In genomic region chr3:6568999-6569493, GRCh38 we compare ENCODE assay signal across 38 cellular contexts.
"Had no signal": no experiment of that assay in that cellular context is flagged by ENCODE, and none has a peak within 500 bp of the region (broad histone marks: within the 10 kb centered on the region; RNA-seq: fewer than 3 reads in every experiment).

No MANE protein-coding gene starts in this region.

- FAIRE-seq: bronchial epithelial cell, TTC549 had no signal

- DNase-seq: activated B cell treated with CpG ODN at 0.5 μM for 24 hours; activated CD4-positive, alpha-beta memory T cell treated with anti-CD3 and anti-CD28 coated beads for 36 hours; activated CD4-positive, alpha-beta T cell treated with anti-CD3 and anti-CD28 coated beads for 4 hours; activated CD4-positive, alpha-beta T cell treated with anti-CD3 and anti-CD28 coated beads, Interleukin-2, amount 10 ng/mL, durations not matched to agents 24 days and 14 days; activated CD4-positive, alpha-beta T cell treated with anti-CD3 and anti-CD28 coated beads, Interleukin-2, amount 50 U/mL, for 1 hour; activated CD4-positive, alpha-beta T cell treated with anti-CD3 and anti-CD28 coated beads, Interleukin-2, amount 50 U/mL, for 4 hours; activated CD4-positive, CD25-positive, alpha-beta regulatory T cell treated with anti-CD3 and anti-CD28 coated beads, Interleukin-2, amount 50 U/mL, for 72 hours; activated CD8-positive, alpha-beta memory T cell treated with anti-CD3 and anti-CD28 coated beads for 24 hours; activated CD8-positive, alpha-beta memory T cell treated with anti-CD3 and anti-CD28 coated beads, Interleukin-2, amount 10 ng/mL, durations not matched to agents 7 days and 5 days; activated CD8-positive, alpha-beta memory T cell treated with anti-CD3 and anti-CD28 coated beads, Interleukin-2, amount 50 U/mL, for 48 hours; activated CD8-positive, alpha-beta T cell treated with anti-CD3 and anti-CD28 coated beads, Interleukin-2, amount 10 ng/mL, durations not matched to agents 7 days and 5 days; activated effector memory CD4-positive, alpha-beta T cell treated with Interleukin-2 at 50 U/mL for 16 hours; activated gamma-delta T cell; activated naive CD4-positive, alpha-beta T cell treated with anti-CD3 and anti-CD28 coated beads, Interleukin-2, amount 10 ng/mL, durations not matched to agents 7 days and 5 days; activated naive CD4-positive, alpha-beta T cell treated with Interleukin-2 at 50 U/mL for 16 hours; activated naive CD8-positive, alpha-beta T cell treated with anti-CD3 and anti-CD28 coated beads, Interleukin-2, amount 10 ng/mL, durations not matched to agents 7 days and 5 days; activated naive CD8-positive, alpha-beta T cell treated with anti-CD3 and anti-CD28 coated beads, Interleukin-2, amount 50 U/mL, for 24 hours; activated T-cell treated with anti-CD3 and anti-CD28 coated beads, Interleukin-2, amount 50 U/mL, for 24 hours; activated T-cell treated with anti-CD3 and anti-CD28 coated beads, Interleukin-2, amount 50 U/mL, for 48 hours; amygdala; anterior cingulate cortex; caudate nucleus; cerebellar nuclear complex; T-helper 1 cell; T-helper 2 cell; T-helper 9 cell had no signal

- H3K4me3 Mint-ChIP-seq: activated B cell treated with CpG ODN at 0.5 μM for 24 hours; activated CD4-positive, alpha-beta memory T cell treated with anti-CD3 and anti-CD28 coated beads for 36 hours; activated CD4-positive, alpha-beta T cell treated with anti-CD3 and anti-CD28 coated beads, Interleukin-2, amount 10 ng/mL, durations not matched to agents 24 days and 14 days; activated CD8-positive, alpha-beta memory T cell treated with anti-CD3 and anti-CD28 coated beads, Interleukin-2, amount 10 ng/mL, durations not matched to agents 7 days and 5 days; activated CD8-positive, alpha-beta T cell treated with anti-CD3 and anti-CD28 coated beads, Interleukin-2, amount 10 ng/mL, durations not matched to agents 7 days and 5 days; activated naive CD4-positive, alpha-beta T cell treated with anti-CD3 and anti-CD28 coated beads, Interleukin-2, amount 10 ng/mL, durations not matched to agents 7 days and 5 days; activated naive CD4-positive, alpha-beta T cell treated with anti-CD3 and anti-CD28 coated beads, Interleukin-2, amount 50 U/mL, for 24 hours; activated naive CD8-positive, alpha-beta T cell; activated naive CD8-positive, alpha-beta T cell treated with anti-CD3 and anti-CD28 coated beads, Interleukin-2, amount 10 ng/mL, durations not matched to agents 7 days and 5 days; activated naive CD8-positive, alpha-beta T cell treated with anti-CD3 and anti-CD28 coated beads, Interleukin-2, amount 50 U/mL, for 24 hours; activated T-cell treated with anti-CD3 and anti-CD28 coated beads, Interleukin-2, amount 50 U/mL, for 24 hours; brain; central memory CD8-positive, alpha-beta T cell; T-helper 1 cell treated with Interleukin-12 subunit alpha and Interleukin-12 subunit beta and Interleukin-4 antibody, amounts not matched to agents 30 μg/mL and 1 μg/mL, for 36 hours; T-helper 2 cell treated with Interferon-gamma antibody and Interleukin-4, amounts not matched to agents 5 μg/mL and 100 μg/mL, for 36 hours had no signal

- H3K4me3 ChIP-seq: ascending aorta, cardiac muscle cell had no signal

- H3K9me3 ChIP-seq: ascending aorta had no signal

- H3K9me3 Mint-ChIP-seq: activated CD4-positive, alpha-beta T cell treated with anti-CD3 and anti-CD28 coated beads, Interleukin-2, amount 10 ng/mL, durations not matched to agents 24 days and 14 days; activated naive CD4-positive, alpha-beta T cell treated with anti-CD3 and anti-CD28 coated beads, Interleukin-2, amount 50 U/mL, for 24 hours had no signal

- H3K27ac Mint-ChIP-seq: activated B cell treated with CpG ODN at 0.5 μM for 24 hours; activated CD4-positive, alpha-beta memory T cell treated with anti-CD3 and anti-CD28 coated beads for 36 hours; activated CD4-positive, alpha-beta T cell treated with anti-CD3 and anti-CD28 coated beads, Interleukin-2, amount 10 ng/mL, durations not matched to agents 24 days and 14 days; activated CD8-positive, alpha-beta memory T cell treated with anti-CD3 and anti-CD28 coated beads, Interleukin-2, amount 10 ng/mL, durations not matched to agents 7 days and 5 days; activated CD8-positive, alpha-beta T cell treated with anti-CD3 and anti-CD28 coated beads, Interleukin-2, amount 10 ng/mL, durations not matched to agents 7 days and 5 days; activated naive CD4-positive, alpha-beta T cell treated with anti-CD3 and anti-CD28 coated beads, Interleukin-2, amount 10 ng/mL, durations not matched to agents 7 days and 5 days; activated naive CD4-positive, alpha-beta T cell treated with anti-CD3 and anti-CD28 coated beads, Interleukin-2, amount 50 U/mL, for 24 hours; activated naive CD8-positive, alpha-beta T cell; activated naive CD8-positive, alpha-beta T cell treated with anti-CD3 and anti-CD28 coated beads, Interleukin-2, amount 10 ng/mL, durations not matched to agents 7 days and 5 days; activated naive CD8-positive, alpha-beta T cell treated with anti-CD3 and anti-CD28 coated beads, Interleukin-2, amount 50 U/mL, for 24 hours; activated T-cell treated with anti-CD3 and anti-CD28 coated beads, Interleukin-2, amount 50 U/mL, for 24 hours; activated T-helper 2 cell treated with anti-CD3 and anti-CD28 coated beads, Interferon-gamma antibody, Interleukin-2, Interleukin-4, amounts not matched to agents 10 μg/mL and 5 μg/mL and 100 μg/mL, durations not matched to agents 14 hours and 24 hours and 36 hours; brain; T-helper 1 cell treated with Interleukin-12 subunit alpha and Interleukin-12 subunit beta and Interleukin-4 antibody, amounts not matched to agents 30 μg/mL and 1 μg/mL, for 36 hours; T-helper 2 cell treated with Interferon-gamma antibody and Interleukin-4, amounts not matched to agents 5 μg/mL and 100 μg/mL, for 36 hours had no signal

- H3K4me1 ChIP-seq: ascending aorta had no signal

- ATAC-seq: activated CD8-positive, alpha-beta memory T cell treated with anti-CD3 and anti-CD28 coated beads, Interleukin-2, amount 10 ng/mL, durations not matched to agents 7 days and 5 days; activated CD8-positive, alpha-beta T cell treated with anti-CD3 and anti-CD28 coated beads, Interleukin-2, amount 10 ng/mL, durations not matched to agents 7 days and 5 days; activated naive CD8-positive, alpha-beta T cell treated with anti-CD3 and anti-CD28 coated beads, Interleukin-2, amount 50 U/mL, for 24 hours had no signal

- H3K27me3 Mint-ChIP-seq: activated B cell treated with CpG ODN at 0.5 μM for 24 hours; activated CD4-positive, alpha-beta memory T cell treated with anti-CD3 and anti-CD28 coated beads for 36 hours; activated CD4-positive, alpha-beta T cell treated with anti-CD3 and anti-CD28 coated beads, Interleukin-2, amount 10 ng/mL, durations not matched to agents 24 days and 14 days; activated CD8-positive, alpha-beta memory T cell treated with anti-CD3 and anti-CD28 coated beads, Interleukin-2, amount 10 ng/mL, durations not matched to agents 7 days and 5 days; activated naive CD4-positive, alpha-beta T cell treated with anti-CD3 and anti-CD28 coated beads, Interleukin-2, amount 10 ng/mL, durations not matched to agents 7 days and 5 days; activated naive CD4-positive, alpha-beta T cell treated with anti-CD3 and anti-CD28 coated beads, Interleukin-2, amount 50 U/mL, for 24 hours; activated naive CD8-positive, alpha-beta T cell; activated naive CD8-positive, alpha-beta T cell treated with anti-CD3 and anti-CD28 coated beads, Interleukin-2, amount 10 ng/mL, durations not matched to agents 7 days and 5 days; activated naive CD8-positive, alpha-beta T cell treated with anti-CD3 and anti-CD28 coated beads, Interleukin-2, amount 50 U/mL, for 24 hours; activated T-cell treated with anti-CD3 and anti-CD28 coated beads, Interleukin-2, amount 50 U/mL, for 24 hours; brain; central memory CD8-positive, alpha-beta T cell had no signal

- H3K4me1 Mint-ChIP-seq: activated B cell treated with CpG ODN at 0.5 μM for 24 hours; activated CD4-positive, alpha-beta T cell treated with anti-CD3 and anti-CD28 coated beads, Interleukin-2, amount 10 ng/mL, durations not matched to agents 24 days and 14 days; activated CD8-positive, alpha-beta memory T cell treated with anti-CD3 and anti-CD28 coated beads, Interleukin-2, amount 10 ng/mL, durations not matched to agents 7 days and 5 days; activated naive CD4-positive, alpha-beta T cell treated with anti-CD3 and anti-CD28 coated beads, Interleukin-2, amount 10 ng/mL, durations not matched to agents 7 days and 5 days; activated naive CD4-positive, alpha-beta T cell treated with anti-CD3 and anti-CD28 coated beads, Interleukin-2, amount 50 U/mL, for 24 hours; activated naive CD8-positive, alpha-beta T cell treated with anti-CD3 and anti-CD28 coated beads, Interleukin-2, amount 10 ng/mL, durations not matched to agents 7 days and 5 days; activated naive CD8-positive, alpha-beta T cell treated with anti-CD3 and anti-CD28 coated beads, Interleukin-2, amount 50 U/mL, for 24 hours; brain; central memory CD8-positive, alpha-beta T cell had no signal

- H3K36me3 ChIP-seq: ascending aorta, cardiac muscle cell had no signal

- H3K27me3 ChIP-seq: ascending aorta, cardiac muscle cell had no signal

- H3K27ac ChIP-seq: ascending aorta, cardiac muscle cell, VCaP had no signal

- H3K36me3 Mint-ChIP-seq: activated CD4-positive, alpha-beta memory T cell treated with anti-CD3 and anti-CD28 coated beads for 36 hours; activated CD8-positive, alpha-beta memory T cell treated with anti-CD3 and anti-CD28 coated beads, Interleukin-2, amount 10 ng/mL, durations not matched to agents 7 days and 5 days; activated naive CD4-positive, alpha-beta T cell treated with anti-CD3 and anti-CD28 coated beads, Interleukin-2, amount 10 ng/mL, durations not matched to agents 7 days and 5 days; activated naive CD4-positive, alpha-beta T cell treated with anti-CD3 and anti-CD28 coated beads, Interleukin-2, amount 50 U/mL, for 24 hours; activated naive CD8-positive, alpha-beta T cell; activated naive CD8-positive, alpha-beta T cell treated with anti-CD3 and anti-CD28 coated beads, Interleukin-2, amount 10 ng/mL, durations not matched to agents 7 days and 5 days; brain had no signal
